ENCODE assay signal across 1 cellular context in genomic region chr11:66600219-66600923, GRCh38.
TF ChIP-seq lines count a peak whose summit lies in the region.

No MANE protein-coding gene starts in this region.

TF ChIP-seq in HEK293, 187 proteins besides CTCF, POLR2A, EP300 and RAD21 (continued from another document):
- TF ChIP-seq ZNF473 (tag by site-specific recombination; IDR thresholded peaks at IDR 0.05): no peak
- no peak for TF ChIP-seq MEIS1 (CRISPR knock-in tag; IDR thresholded peaks at IDR 0.05; ENCODE audit: borderline replicate concordance)
- no peak for TF ChIP-seq ZSCAN16 (tag by site-specific recombination; IDR thresholded peaks at IDR 0.05)
- TF ChIP-seq ZBTB17 (tag by site-specific recombination; IDR thresholded peaks at IDR 0.05): peak; percentile 36; the same call in 1 of the 2 replicates
- no peak for TF ChIP-seq ZNF791 (tag by site-specific recombination; IDR thresholded peaks at IDR 0.05)
- no peak for TF ChIP-seq ZNF777 (tag by site-specific recombination; IDR thresholded peaks at IDR 0.05; ENCODE audit: borderline replicate concordance)
- no peak for TF ChIP-seq ZNF426 (tag by site-specific recombination; IDR thresholded peaks at IDR 0.05)
- no peak for TF ChIP-seq ZIC2 (tag by site-specific recombination; IDR thresholded peaks at IDR 0.05)
- TF ChIP-seq GLIS2 (tag by site-specific recombination; IDR thresholded peaks at IDR 0.05): 0 out of 2 replicates have a peak, but pooled peaks have one; percentile 27
